Comparison of ENCODE assay signal across 19 cellular contexts in genomic region chr7:101926265-101926664, GRCh38.
A peak's percentile ranks its signal among the peaks of the same experiment; 100 is the strongest.
DNase-seq lines count a peak whose midpoint lies in the region; ATAC-seq and TF ChIP-seq lines count a peak whose summit lies in the region.
"Had no signal": no experiment of that assay in that cellular context is flagged by ENCODE, and none has a peak within 500 bp of the region (broad histone marks: within the 10 kb centered on the region; RNA-seq: fewer than 3 reads in every experiment).

No MANE protein-coding gene starts in this region.

- H3K4me3 Mint-ChIP-seq in nephron (no peak overlapping the region), chondrocyte (ENCODE audit: unreplicated experiment) (no peak overlapping the region)

- H3K27ac ChIP-seq in right atrium auricular region (peak overlapping the region; percentile 42 to 89), ascending aorta (peak overlapping the region; percentile 51 to 95), aorta (ENCODE audit: low read depth in 1 of 2, low read length in 2 of 2) (peak overlapping the region in 1 of 2 donors; percentile 2)
- H3K27ac ChIP-seq: A549, C4-2B, RWPE1, SJSA1 had no signal

- H3K36me3 Mint-ChIP-seq in nephron (ENCODE audit: low read depth): peaks cover 37% of the 10 kb centered on the region
- H3K36me3 Mint-ChIP-seq in chondrocyte (ENCODE audit: low read depth): peaks cover 5% of the 10 kb centered on the region

- peak overlapping the region in 2 of 3 experiments; percentile 28 to 30 for H3K27ac Mint-ChIP-seq in nephron
- no peak overlapping the region for H3K27ac Mint-ChIP-seq in chondrocyte (ENCODE audit: unreplicated experiment)

- H3K4me3 ChIP-seq in right atrium auricular region (no peak overlapping the region), ascending aorta (no peak overlapping the region), aorta (ENCODE audit: low read length in 2 of 2) (no peak overlapping the region)
- H3K4me3 ChIP-seq: A549, SJSA1 had no signal

- H3K4me1 Mint-ChIP-seq in nephron (peaks cover 27% of the 10 kb centered on the region), chondrocyte (ENCODE audit: low read depth) (peaks cover 37% of the 10 kb centered on the region)

- H3K27me3 Mint-ChIP-seq in nephron (ENCODE audit: low read depth): peaks cover 5% of the 10 kb centered on the region
- no peaks in the 10 kb centered on the region for H3K27me3 Mint-ChIP-seq in chondrocyte (ENCODE audit: low read depth)

- DNase-seq in right atrium auricular region (ENCODE audit: low spot score): no peak
- no peak for DNase-seq in left cardiac atrium
- no peak for DNase-seq in ascending aorta (ENCODE audit: low spot score in 2 of 2)
- peak; percentile 2 to 10 for DNase-seq in aorta
- DNase-seq in chondrocyte (ENCODE audit: low spot score): no peak
- no peak for DNase-seq in stimulated activated naive CD8-positive, alpha-beta T cell treated with anti-CD3 and anti-CD28 coated beads, Interleukin-15, Interleukin-2, amounts not matched to agents 100 U/mL and 50 U/mL, for 24 hours
- DNase-seq: HCEC 1CT, KBM-7, NCI-H1436, NCI-H2029, NCI-H2171, NCI-H748 treated with DMSO at 0.1 percent for 48 hours, PC-3 had no signal

- no peaks in the 10 kb centered on the region for H3K27me3 ChIP-seq in right atrium auricular region
- H3K27me3 ChIP-seq in ascending aorta: no peaks in the 10 kb centered on the region
- no peaks in the 10 kb centered on the region for H3K27me3 ChIP-seq in aorta (ENCODE audit: control insufficient read depth in 1 of 2, insufficient read depth in 2 of 2, low read length in 1 of 2)
- H3K27me3 ChIP-seq: SJSA1 had no signal

- ATAC-seq in left cardiac atrium (no peak), aorta (ENCODE audit: low FRiP score) (no peak), HG03442 (IDR thresholded peaks at IDR 0.05; ENCODE audit: unreplicated experiment) (no peak)
- no peak for ATAC-seq in stimulated activated naive CD8-positive, alpha-beta T cell treated with anti-CD3 and anti-CD28 coated beads, Interleukin-15, Interleukin-2, amounts not matched to agents 100 U/mL and 50 U/mL, for 24 hours
- ATAC-seq: A549, PC-3 had no signal

- H3K9me3 Mint-ChIP-seq in nephron (no peaks in the 10 kb centered on the region), chondrocyte (ENCODE audit: low read depth) (peaks cover 4% of the 10 kb centered on the region)

- H3K9me3 ChIP-seq in right atrium auricular region (no peaks in the 10 kb centered on the region), ascending aorta (no peaks in the 10 kb centered on the region), aorta (ENCODE audit: control insufficient read depth, low read length) (no peaks in the 10 kb centered on the region)

- WGBS in aorta, 2 donors: 87 to 91% methylated on average over 3 of the region's 3 CpGs

- H3K4me1 ChIP-seq in right atrium auricular region (peaks cover 0 to 39% of the 10 kb centered on the region in 2 donors), ascending aorta (peaks cover 7 to 35% of the 10 kb centered on the region in 2 donors), aorta (ENCODE audit: control insufficient read depth in 1 of 2, insufficient read depth in 2 of 2, low read length in 2 of 2) (no peaks in the 10 kb centered on the region)
- H3K4me1 ChIP-seq: A549 had no signal

- H3K36me3 ChIP-seq in right atrium auricular region: no peaks in the 10 kb centered on the region
- no peaks in the 10 kb centered on the region for H3K36me3 ChIP-seq in ascending aorta
- H3K36me3 ChIP-seq in aorta (ENCODE audit: control insufficient read depth in 1 of 2, insufficient read depth in 2 of 2, low read length in 1 of 2): no peaks in the 10 kb centered on the region

- no peak for TF ChIP-seq CTCF in right atrium auricular region (IDR thresholded peaks at IDR 0.05)
- TF ChIP-seq CTCF in ascending aorta (IDR thresholded peaks at IDR 0.05): no peak
- TF ChIP-seq CTCF in nephron (IDR thresholded peaks at IDR 0.05; ENCODE audit: unreplicated experiment in 3 of 3): no peak
- TF ChIP-seq CTCF in chondrocyte (IDR thresholded peaks at IDR 0.05): no peak

- intact Hi-C loops in left cardiac atrium (cut with DNase I) (no loop called here), ascending aorta (cut with DNase I) (no loop called here), aorta (cut with DNase I) (no loop called here)

Comparison
In these comparisons a context has a peak if more than half of its experiments do, and no peak if none do; other contexts are left out.
1. DNase-seq: peak in aorta (2 of 2); none in right atrium auricular region (single experiment), left cardiac atrium (single experiment), ascending aorta (0 of 2), chondrocyte (single experiment) and stimulated activated naive CD8-positive, alpha-beta T cell treated with anti-CD3 and anti-CD28 coated beads, Interleukin-15, Interleukin-2, amounts not matched to agents 100 U/mL and 50 U/mL, for 24 hours (single experiment).